ENCODE assay signal across 13 cellular contexts in genomic region chr5:76785493-76785892, GRCh38. TPM values are rescaled to one million over a fixed set of nuclear protein-coding genes. Genes with fewer than 3 reads are reported as not detected.
DNase-seq lines count a peak whose midpoint lies in the region; ATAC-seq and TF ChIP-seq lines count a peak whose summit lies in the region.
"Had no signal": no experiment of that assay in that cellular context is flagged by ENCODE, and none has a peak within 500 bp of the region (broad histone marks: within the 10 kb centered on the region; RNA-seq: fewer than 3 reads in every experiment).

No MANE protein-coding gene starts in this region.

- DNase-seq in Daoy (ENCODE audit: low read depth) (peak; percentile 83), NOMO-1 treated with dmso at 0.1 percent for 144 hours (lab: John Stamatoyannopoulos, UW; ENCODE audit: unreplicated experiment) (peak; percentile 12), chondrocyte (ENCODE audit: low spot score) (no peak), mesenchymal stem cell (peak; percentile 43), NCI-H774 (lab: John Stamatoyannopoulos, UW) (no peak), DMS114 treated with DMSO at 0.1 percent for 48 hours (lab: John Stamatoyannopoulos, UW; ENCODE audit: unreplicated experiment) (no peak), gastrocnemius medialis (no peak)
- DNase-seq in activated CD4-positive, alpha-beta T cell treated with anti-CD3 and anti-CD28 coated beads, Interleukin-2, amount 10 ng/mL, durations not matched to agents 24 days and 14 days: no peak
- DNase-seq: MM.1S, NCI-H2171, Right ventricle myocardium superior had no signal

- H3K27me3 Mint-ChIP-seq in chondrocyte (ENCODE audit: low read depth): no peaks in the 10 kb centered on the region
- H3K27me3 Mint-ChIP-seq in activated CD4-positive, alpha-beta T cell treated with anti-CD3 and anti-CD28 coated beads, Interleukin-2, amount 10 ng/mL, durations not matched to agents 24 days and 14 days: peaks cover 9% of the 10 kb centered on the region

- H3K14ac ChIP-seq in mesenchymal stem cell (ENCODE audit: low read length in 2 of 2): no peak overlapping the region

- no peak overlapping the region for H3K4me3 Mint-ChIP-seq in chondrocyte (ENCODE audit: unreplicated experiment)
- no peak overlapping the region for H3K4me3 Mint-ChIP-seq in activated CD4-positive, alpha-beta T cell treated with anti-CD3 and anti-CD28 coated beads, Interleukin-2, amount 10 ng/mL, durations not matched to agents 24 days and 14 days
- H3K4me3 Mint-ChIP-seq: neural progenitor cell had no signal

- H3K9me3 ChIP-seq in mesenchymal stem cell (ENCODE audit: control insufficient read depth, low read length) (no peaks in the 10 kb centered on the region), gastrocnemius medialis (no peaks in the 10 kb centered on the region)

- peaks cover 10% of the 10 kb centered on the region for H3K4me1 ChIP-seq in mesenchymal stem cell (ENCODE audit: control insufficient read depth, insufficient read depth, low read depth, low read length)
- peaks cover 0 to 4% of the 10 kb centered on the region in 2 donors for H3K4me1 ChIP-seq in gastrocnemius medialis
- H3K4me1 ChIP-seq: neural progenitor cell had no signal

- ATAC-seq in gastrocnemius medialis: no peak

- H3K4me3 ChIP-seq in mesenchymal stem cell (ENCODE audit: insufficient read depth in 1 of 2, low read depth in 1 of 2, low read length in 2 of 2): no peak overlapping the region
- no peak overlapping the region for H3K4me3 ChIP-seq in gastrocnemius medialis
- H3K4me3 ChIP-seq: neural progenitor cell had no signal

- H2BK120ac ChIP-seq in mesenchymal stem cell (ENCODE audit: low read depth, low read length): no peak overlapping the region

- H3K27me3 ChIP-seq in mesenchymal stem cell (ENCODE audit: control insufficient read depth in 1 of 2, insufficient read depth in 1 of 2, low read length in 2 of 2) (no peaks in the 10 kb centered on the region), gastrocnemius medialis (no peaks in the 10 kb centered on the region)
- H3K27me3 ChIP-seq: neural progenitor cell had no signal

- H3K9me3 Mint-ChIP-seq in chondrocyte (ENCODE audit: low read depth): no peaks in the 10 kb centered on the region
- H3K9me3 Mint-ChIP-seq in activated CD4-positive, alpha-beta T cell treated with anti-CD3 and anti-CD28 coated beads, Interleukin-2, amount 10 ng/mL, durations not matched to agents 24 days and 14 days: peaks cover 5% of the 10 kb centered on the region

- H3K4ac ChIP-seq in mesenchymal stem cell (ENCODE audit: low read depth in 1 of 2, low read length in 2 of 2): no peak overlapping the region

- no peak overlapping the region for H2AK5ac ChIP-seq in mesenchymal stem cell (ENCODE audit: low read length, severe bottlenecking)

- no peak overlapping the region for H3K23ac ChIP-seq in mesenchymal stem cell (ENCODE audit: low read length in 2 of 2)

- H3K18ac ChIP-seq in mesenchymal stem cell (ENCODE audit: low read depth in 1 of 2, low read length in 2 of 2): no peak overlapping the region

- no peak overlapping the region for H3K4me2 ChIP-seq in mesenchymal stem cell (ENCODE audit: low read length, poor library complexity, severe bottlenecking)
- H3K4me2 ChIP-seq: neural progenitor cell had no signal

- H3K27ac Mint-ChIP-seq in chondrocyte (ENCODE audit: unreplicated experiment): peak overlapping the region; percentile 0
- no peak overlapping the region for H3K27ac Mint-ChIP-seq in activated CD4-positive, alpha-beta T cell treated with anti-CD3 and anti-CD28 coated beads, Interleukin-2, amount 10 ng/mL, durations not matched to agents 24 days and 14 days

- H2BK5ac ChIP-seq in mesenchymal stem cell (ENCODE audit: low read depth, low read length, poor library complexity, severe bottlenecking): no peak overlapping the region

- H4K8ac ChIP-seq in mesenchymal stem cell (ENCODE audit: low read length): no peak overlapping the region

- no peak for TF ChIP-seq CTCF in chondrocyte (IDR thresholded peaks at IDR 0.05)
- no peak for TF ChIP-seq CTCF in gastrocnemius medialis (IDR thresholded peaks at IDR 0.05 in 4 of 5, conservative IDR thresholded peaks at IDR 0.05 in 1 of 5)

- intact Hi-C loops in activated CD4-positive, alpha-beta T cell treated with anti-CD3 and anti-CD28 coated beads, Interleukin-2, amount 10 ng/mL, durations not matched to agents 24 days and 14 days (cut with micrococcal nuclease): no loop called here
- intact Hi-C loops in gastrocnemius medialis (cut with DNase I; ENCODE audit: low total_unique reads): loop anchor here (10.0 kb wide), 1 partner anchor 71 kb away; the partner anchor contains the start of gene F2R

- no peak overlapping the region for H2AFZ ChIP-seq in mesenchymal stem cell (ENCODE audit: low read depth, low read length)
- H2AFZ ChIP-seq: neural progenitor cell had no signal

- H2BK15ac ChIP-seq in mesenchymal stem cell (ENCODE audit: low read depth, poor library complexity, severe bottlenecking): no peak overlapping the region

- no peak overlapping the region for H4K91ac ChIP-seq in mesenchymal stem cell (ENCODE audit: low read length)

- no peaks in the 10 kb centered on the region for H3K36me3 Mint-ChIP-seq in chondrocyte (ENCODE audit: low read depth)
- no peaks in the 10 kb centered on the region for H3K36me3 Mint-ChIP-seq in activated CD4-positive, alpha-beta T cell treated with anti-CD3 and anti-CD28 coated beads, Interleukin-2, amount 10 ng/mL, durations not matched to agents 24 days and 14 days (ENCODE audit: low read depth)
- H3K36me3 Mint-ChIP-seq: neural progenitor cell had no signal

- TF ChIP-seq POLR2A in gastrocnemius medialis (IDR thresholded peaks at IDR 0.05): no peak

- H3K36me3 ChIP-seq in mesenchymal stem cell (ENCODE audit: control insufficient read depth in 1 of 2, insufficient read depth in 2 of 2, low read depth in 1 of 2, low read length in 2 of 2) (no peaks in the 10 kb centered on the region), gastrocnemius medialis (no peaks in the 10 kb centered on the region)
- H3K36me3 ChIP-seq: neural progenitor cell had no signal

- H3K9ac ChIP-seq in mesenchymal stem cell (ENCODE audit: low read length): no peak overlapping the region
- H3K9ac ChIP-seq: neural progenitor cell had no signal

- 67% methylated on average over 1 of the region's 3 CpGs for WGBS in mesenchymal stem cell

- H2BK12ac ChIP-seq in mesenchymal stem cell (ENCODE audit: low read length in 2 of 2): no peak overlapping the region

- peaks cover 2% of the 10 kb centered on the region for H3K79me1 ChIP-seq in mesenchymal stem cell (replicated peaks; ENCODE audit: low read length, poor library complexity, severe bottlenecking)

- in situ Hi-C loops in gastrocnemius medialis (cut with MboI; ENCODE audit: low sequenced_read_pairs in 4 of 4): no loop called here

- peaks cover 51% of the 10 kb centered on the region for H3K4me1 Mint-ChIP-seq in chondrocyte (ENCODE audit: low read depth)
- peaks cover 9% of the 10 kb centered on the region for H3K4me1 Mint-ChIP-seq in activated CD4-positive, alpha-beta T cell treated with anti-CD3 and anti-CD28 coated beads, Interleukin-2, amount 10 ng/mL, durations not matched to agents 24 days and 14 days

- H3K27ac ChIP-seq in mesenchymal stem cell (ENCODE audit: low read length, poor library complexity, severe bottlenecking) (no peak overlapping the region), gastrocnemius medialis (no peak overlapping the region)
- H3K27ac ChIP-seq: C4-2B, neural progenitor cell had no signal

RNA-seq across cellular contexts. Expression of gene F2RL1, which starts 33.3 kb away (rescaled TPM):
- 154 and 185 TPM in 2 replicates for total RNA-seq in Daoy (2014; rRNA removed; shearing (Covaris generic))
- total RNA-seq in chondrocyte: 1.2 to 1.9 TPM (median 1.9 TPM) in 3 replicates
- polyA plus RNA-seq in mesenchymal stem cell (2013, experiment 1 of 2): 51.1 TPM
- 51.8 TPM for polyA plus RNA-seq in mesenchymal stem cell (2013, experiment 2 of 2)
- 0.14 and 0.23 TPM in 2 replicates for total RNA-seq in activated CD4-positive, alpha-beta T cell treated with anti-CD3 and anti-CD28 coated beads, Interleukin-2, amount 10 ng/mL, durations not matched to agents 24 days and 14 days
- under 1 TPM in 2 of 4 donors, not detected in 2; 0.20 to 0.46 TPM for total RNA-seq in gastrocnemius medialis

Comparison
In these comparisons a context has a peak if more than half of its experiments do, and no peak if none do; other contexts are left out.
1. DNase-seq: peak in Daoy (single experiment), NOMO-1 treated with dmso at 0.1 percent for 144 hours (single experiment) and mesenchymal stem cell (single experiment); none in chondrocyte (single experiment), activated CD4-positive, alpha-beta T cell treated with anti-CD3 and anti-CD28 coated beads, Interleukin-2, amount 10 ng/mL, durations not matched to agents 24 days and 14 days (single experiment), NCI-H774 (single experiment), DMS114 treated with DMSO at 0.1 percent for 48 hours (single experiment) and gastrocnemius medialis (0 of 2).
2. RNA of gene F2RL1, which starts 33.3 kb away (total RNA-seq): 154 to 185 TPM in Daoy; 1.2 to 1.9 TPM in chondrocyte, 0.20 to 0.46 TPM in gastrocnemius medialis and 0.14 to 0.23 TPM in activated CD4-positive, alpha-beta T cell treated with anti-CD3 and anti-CD28 coated beads, Interleukin-2, amount 10 ng/mL, durations not matched to agents 24 days and 14 days; every median in the first group is over 10 times any median in the second.